In the genomic region with DNA sequence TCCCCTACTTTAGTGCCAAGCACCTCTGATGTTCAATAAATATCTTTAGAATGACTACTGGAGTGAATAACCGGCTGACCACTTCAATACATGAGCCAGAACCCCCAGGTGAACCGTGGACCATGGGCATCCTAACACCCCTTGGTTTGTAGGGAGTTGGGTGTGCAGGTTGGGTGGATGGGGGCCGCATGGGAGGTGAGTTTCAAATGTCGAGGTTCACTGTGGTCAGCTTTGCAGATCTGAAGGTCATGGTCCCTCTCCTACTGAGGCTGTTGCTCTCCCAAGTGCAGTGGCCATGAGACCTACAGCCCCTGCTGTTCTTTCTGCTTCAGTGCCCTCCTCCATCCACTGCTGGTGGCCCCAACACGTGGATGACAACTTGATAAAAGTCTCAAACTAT, we compare ENCODE assay signal across 39 cellular contexts.
"Had no signal": no experiment of that assay in that cellular context is flagged by ENCODE, and none has a peak within 500 bp of the region (broad histone marks: within the 10 kb centered on the region; RNA-seq: fewer than 3 reads in every experiment).

No MANE protein-coding gene starts in this region.

- H3K4me1 ChIP-seq: adrenal gland, ascending aorta, body of pancreas, breast epithelium had no signal

- H3K4me3 ChIP-seq: adrenal gland, ascending aorta, body of pancreas, breast epithelium, cardiac muscle cell had no signal

- H3K4me3 Mint-ChIP-seq: activated naive CD4-positive, alpha-beta T cell treated with anti-CD3 and anti-CD28 coated beads for 36 hours; activated naive CD4-positive, alpha-beta T cell treated with anti-CD3 and anti-CD28 coated beads, Interleukin-2, amount 10 ng/mL, durations not matched to agents 7 days and 5 days; activated naive CD4-positive, alpha-beta T cell treated with anti-CD3 and anti-CD28 coated beads, Interleukin-2, amount 50 U/mL, for 24 hours; activated naive CD8-positive, alpha-beta T cell; activated naive CD8-positive, alpha-beta T cell treated with anti-CD3 and anti-CD28 coated beads for 36 hours; activated naive CD8-positive, alpha-beta T cell treated with anti-CD3 and anti-CD28 coated beads, Interleukin-2, amount 10 ng/mL, durations not matched to agents 7 days and 5 days; activated naive CD8-positive, alpha-beta T cell treated with anti-CD3 and anti-CD28 coated beads, Interleukin-2, amount 50 U/mL, for 24 hours; activated T-cell treated with anti-CD3 and anti-CD28 coated beads, Interleukin-2, amount 50 U/mL, for 24 hours; activated T-cell treated with anti-CD3 and anti-CD28 coated beads, Interleukin-2, amount 50 U/mL, for 4 hours; activated T-cell treated with anti-CD3 and anti-CD28 coated beads, Interleukin-2, amount 50 U/mL, for 72 hours; activated T-helper 1 cell treated with anti-CD3 and anti-CD28 coated beads, Interleukin-12 subunit alpha, Interleukin-12 subunit beta, Interleukin-2, Interleukin-4 antibody, amounts not matched to agents 30 ng/mL and 10 ng/mL and 1 ng/mL, durations not matched to agents 14 hours and 24 hours and 36 hours; activated T-helper 17 cell treated with anti-CD3 and anti-CD28 coated beads, Interleukin-2, amount 50 U/mL, for 72 hours; brain; central memory CD8-positive, alpha-beta T cell had no signal

- H3K27me3 ChIP-seq: adrenal gland, ascending aorta, body of pancreas, brain microvascular endothelial cell, cardiac muscle cell had no signal

- H3K4me1 Mint-ChIP-seq: activated naive CD4-positive, alpha-beta T cell treated with anti-CD3 and anti-CD28 coated beads, Interleukin-2, amount 10 ng/mL, durations not matched to agents 7 days and 5 days; activated naive CD4-positive, alpha-beta T cell treated with anti-CD3 and anti-CD28 coated beads, Interleukin-2, amount 50 U/mL, for 24 hours; activated naive CD8-positive, alpha-beta T cell treated with anti-CD3 and anti-CD28 coated beads for 36 hours; activated naive CD8-positive, alpha-beta T cell treated with anti-CD3 and anti-CD28 coated beads, Interleukin-2, amount 10 ng/mL, durations not matched to agents 7 days and 5 days; activated naive CD8-positive, alpha-beta T cell treated with anti-CD3 and anti-CD28 coated beads, Interleukin-2, amount 50 U/mL, for 24 hours; activated T-helper 17 cell treated with anti-CD3 and anti-CD28 coated beads, Interleukin-2, amount 50 U/mL, for 72 hours; central memory CD8-positive, alpha-beta T cell had no signal

- ATAC-seq: activated naive CD4-positive, alpha-beta T cell treated with anti-CD3 and anti-CD28 coated beads, Interleukin-2, amount 50 U/mL, for 72 hours; activated naive CD8-positive, alpha-beta T cell treated with anti-CD3 and anti-CD28 coated beads, Interleukin-2, amount 50 U/mL, for 24 hours; activated T-cell treated with anti-CD3 and anti-CD28 coated beads, Interleukin-2, amount 50 U/mL, for 4 hours; activated T-cell treated with anti-CD3 and anti-CD28 coated beads, Interleukin-2, amount 50 U/mL, for 72 hours; activated T-helper 17 cell treated with anti-CD3 and anti-CD28 coated beads, Interleukin-2, amount 50 U/mL, for 72 hours; body of pancreas had no signal

- H3K9me3 Mint-ChIP-seq: activated naive CD4-positive, alpha-beta T cell treated with anti-CD3 and anti-CD28 coated beads, Interleukin-2, amount 10 ng/mL, durations not matched to agents 7 days and 5 days; activated naive CD8-positive, alpha-beta T cell treated with anti-CD3 and anti-CD28 coated beads, Interleukin-2, amount 10 ng/mL, durations not matched to agents 7 days and 5 days; activated T-cell treated with anti-CD3 and anti-CD28 coated beads, Interleukin-2, amount 50 U/mL, for 24 hours; activated T-helper 2 cell treated with anti-CD3 and anti-CD28 coated beads, Interferon-gamma antibody, Interleukin-2, Interleukin-4, amounts not matched to agents 10 μg/mL and 5 μg/mL and 100 μg/mL, durations not matched to agents 14 hours and 24 hours and 36 hours had no signal

- H3K36me3 ChIP-seq: adrenal gland, ascending aorta, brain microvascular endothelial cell, breast epithelium, cardiac muscle cell had no signal

- H3K27ac Mint-ChIP-seq: activated naive CD4-positive, alpha-beta T cell treated with anti-CD3 and anti-CD28 coated beads for 36 hours; activated naive CD4-positive, alpha-beta T cell treated with anti-CD3 and anti-CD28 coated beads, Interleukin-2, amount 10 ng/mL, durations not matched to agents 7 days and 5 days; activated naive CD4-positive, alpha-beta T cell treated with anti-CD3 and anti-CD28 coated beads, Interleukin-2, amount 50 U/mL, for 24 hours; activated naive CD4-positive, alpha-beta T cell treated with anti-CD3 and anti-CD28 coated beads, Interleukin-2, amount 50 U/mL, for 72 hours; activated naive CD8-positive, alpha-beta T cell; activated naive CD8-positive, alpha-beta T cell treated with anti-CD3 and anti-CD28 coated beads for 36 hours; activated naive CD8-positive, alpha-beta T cell treated with anti-CD3 and anti-CD28 coated beads, Interleukin-2, amount 10 ng/mL, durations not matched to agents 7 days and 5 days; activated naive CD8-positive, alpha-beta T cell treated with anti-CD3 and anti-CD28 coated beads, Interleukin-2, amount 50 U/mL, for 24 hours; activated T-cell treated with anti-CD3 and anti-CD28 coated beads, Interleukin-2, amount 50 U/mL, for 24 hours; activated T-cell treated with anti-CD3 and anti-CD28 coated beads, Interleukin-2, amount 50 U/mL, for 72 hours; activated T-helper 1 cell treated with anti-CD3 and anti-CD28 coated beads, Interleukin-12 subunit alpha, Interleukin-12 subunit beta, Interleukin-2, Interleukin-4 antibody, amounts not matched to agents 30 ng/mL and 10 ng/mL and 1 ng/mL, durations not matched to agents 14 hours and 24 hours and 36 hours; activated T-helper 17 cell treated with anti-CD3 and anti-CD28 coated beads, Interleukin-2, amount 50 U/mL, for 72 hours; activated T-helper 2 cell treated with anti-CD3 and anti-CD28 coated beads, Interferon-gamma antibody, Interleukin-2, Interleukin-4, amounts not matched to agents 10 μg/mL and 5 μg/mL and 100 μg/mL, durations not matched to agents 14 hours and 24 hours and 36 hours; brain had no signal

- H3K36me3 Mint-ChIP-seq: activated naive CD4-positive, alpha-beta T cell treated with anti-CD3 and anti-CD28 coated beads, Interleukin-2, amount 10 ng/mL, durations not matched to agents 7 days and 5 days; activated naive CD4-positive, alpha-beta T cell treated with anti-CD3 and anti-CD28 coated beads, Interleukin-2, amount 50 U/mL, for 24 hours; activated naive CD4-positive, alpha-beta T cell treated with anti-CD3 and anti-CD28 coated beads, Interleukin-2, amount 50 U/mL, for 72 hours; activated naive CD8-positive, alpha-beta T cell; activated naive CD8-positive, alpha-beta T cell treated with anti-CD3 and anti-CD28 coated beads for 36 hours; activated naive CD8-positive, alpha-beta T cell treated with anti-CD3 and anti-CD28 coated beads, Interleukin-2, amount 10 ng/mL, durations not matched to agents 7 days and 5 days had no signal

- H3K27ac ChIP-seq: adrenal gland, ascending aorta, body of pancreas, brain microvascular endothelial cell, breast epithelium, cardiac muscle cell had no signal

- H3K9me3 ChIP-seq: adrenal gland, ascending aorta, body of pancreas had no signal

- DNase-seq: activated effector memory CD4-positive, alpha-beta T cell treated with anti-CD3 and anti-CD28 coated beads, Interleukin-2, amount 50 U/mL, for 16 hours; activated effector memory CD4-positive, alpha-beta T cell treated with Interleukin-2 at 50 U/mL for 16 hours; activated gamma-delta T cell; activated gamma-delta T cell treated with Interleukin-2 at 50 U/mL for 16 hours; activated naive CD4-positive, alpha-beta T cell; activated naive CD4-positive, alpha-beta T cell treated with anti-CD3 and anti-CD28 coated beads for 36 hours; activated naive CD4-positive, alpha-beta T cell treated with anti-CD3 and anti-CD28 coated beads, Interleukin-2, amount 10 ng/mL, durations not matched to agents 7 days and 5 days; activated naive CD4-positive, alpha-beta T cell treated with anti-CD3 and anti-CD28 coated beads, Interleukin-2, amount 50 U/mL, for 16 hours; activated naive CD4-positive, alpha-beta T cell treated with Interleukin-2 at 50 U/mL for 16 hours; activated naive CD8-positive, alpha-beta T cell treated with anti-CD3 and anti-CD28 coated beads for 36 hours; activated naive CD8-positive, alpha-beta T cell treated with anti-CD3 and anti-CD28 coated beads, Interleukin-2, amount 10 ng/mL, durations not matched to agents 7 days and 5 days; activated naive CD8-positive, alpha-beta T cell treated with anti-CD3 and anti-CD28 coated beads, Interleukin-2, amount 50 U/mL, for 24 hours; activated T-cell treated with anti-CD3 and anti-CD28 coated beads for 4 hours; activated T-cell treated with anti-CD3 and anti-CD28 coated beads, Interleukin-2, amount 50 U/mL, for 1 hour; activated T-cell treated with anti-CD3 and anti-CD28 coated beads, Interleukin-2, amount 50 U/mL, for 24 hours; activated T-cell treated with anti-CD3 and anti-CD28 coated beads, Interleukin-2, amount 50 U/mL, for 4 hours; activated T-cell treated with anti-CD3 and anti-CD28 coated beads, Interleukin-2, amount 50 U/mL, for 48 hours; activated T-cell treated with anti-CD3 and anti-CD28 coated beads, Interleukin-2, amount 50 U/mL, for 72 hours; adrenal gland; amniotic stem cell; amygdala; anterior cingulate cortex; aorta; body of pancreas; brain microvascular endothelial cell; caudate nucleus; central memory CD4-positive, alpha-beta T cell; cerebellar nuclear complex had no signal

- H3K27me3 Mint-ChIP-seq: activated naive CD4-positive, alpha-beta T cell treated with anti-CD3 and anti-CD28 coated beads, Interleukin-2, amount 10 ng/mL, durations not matched to agents 7 days and 5 days; activated naive CD4-positive, alpha-beta T cell treated with anti-CD3 and anti-CD28 coated beads, Interleukin-2, amount 50 U/mL, for 24 hours; activated naive CD8-positive, alpha-beta T cell; activated naive CD8-positive, alpha-beta T cell treated with anti-CD3 and anti-CD28 coated beads for 36 hours; activated naive CD8-positive, alpha-beta T cell treated with anti-CD3 and anti-CD28 coated beads, Interleukin-2, amount 10 ng/mL, durations not matched to agents 7 days and 5 days; activated naive CD8-positive, alpha-beta T cell treated with anti-CD3 and anti-CD28 coated beads, Interleukin-2, amount 50 U/mL, for 24 hours; activated T-cell treated with anti-CD3 and anti-CD28 coated beads, Interleukin-2, amount 50 U/mL, for 24 hours; activated T-helper 17 cell treated with anti-CD3 and anti-CD28 coated beads, Interleukin-2, amount 50 U/mL, for 72 hours had no signal
